Comparison of ENCODE assay signal across 24 cellular contexts in genomic region chr5:15983392-15983791, GRCh38.
DNase-seq lines count a peak whose midpoint lies in the region; ATAC-seq and TF ChIP-seq lines count a peak whose summit lies in the region.
"Had no signal": no experiment of that assay in that cellular context is flagged by ENCODE, and none has a peak within 500 bp of the region (broad histone marks: within the 10 kb centered on the region; RNA-seq: fewer than 3 reads in every experiment).

No MANE protein-coding gene starts in this region.

- no peak overlapping the region for H4K8ac ChIP-seq in mesenchymal stem cell (ENCODE audit: low read length)

- H3K4ac ChIP-seq in mesenchymal stem cell (ENCODE audit: low read depth in 1 of 2, low read length in 2 of 2) = no peak overlapping the region

- H2BK15ac ChIP-seq in mesenchymal stem cell (ENCODE audit: low read depth, poor library complexity, severe bottlenecking) = no peak overlapping the region

- H2AFZ ChIP-seq in mesenchymal stem cell (ENCODE audit: low read depth, low read length) = no peak overlapping the region

- in situ Hi-C loops in SK-MEL-5 (cut with HindIII; ENCODE audit: low pct_unique_long_range_greater_than_20kb, low sequenced_read_pairs) = loop anchor here (25.0 kb wide), 2 partner anchors 146 to 521 kb away; no protein-coding TSS in a partner anchor
- in situ Hi-C loops in brain microvascular endothelial cell (cut with HindIII; ENCODE audit: low pct_ligation_motif_present, low sequenced_read_pairs) = no loop called here

- H3K27me3 ChIP-seq in mesenchymal stem cell (ENCODE audit: control insufficient read depth in 1 of 2, insufficient read depth in 1 of 2, low read length in 2 of 2) (no peaks in the 10 kb centered on the region), brain microvascular endothelial cell (replicated peaks) (no peaks in the 10 kb centered on the region)

- H3K9ac ChIP-seq in mesenchymal stem cell (ENCODE audit: low read length) = peak overlapping the region; percentile 9

- H3K14ac ChIP-seq in mesenchymal stem cell (ENCODE audit: low read length in 2 of 2) = no peak overlapping the region

- H3K4me2 ChIP-seq in mesenchymal stem cell (ENCODE audit: low read length, poor library complexity, severe bottlenecking) = no peak overlapping the region

- no peaks in the 10 kb centered on the region for H3K79me1 ChIP-seq in mesenchymal stem cell (replicated peaks; ENCODE audit: low read length, poor library complexity, severe bottlenecking)

- intact Hi-C loops in Right ventricle myocardium superior (cut with DNase I) (no loop called here), left cardiac atrium (cut with DNase I) (no loop called here)

- H3K9me3 ChIP-seq in mesenchymal stem cell (ENCODE audit: control insufficient read depth, low read length) = no peaks in the 10 kb centered on the region

- H3K18ac ChIP-seq in mesenchymal stem cell (ENCODE audit: low read depth in 1 of 2, low read length in 2 of 2) = no peak overlapping the region

- H2BK120ac ChIP-seq in mesenchymal stem cell (ENCODE audit: low read depth, low read length) = no peak overlapping the region

- H3K4me1 ChIP-seq in mesenchymal stem cell (ENCODE audit: control insufficient read depth, insufficient read depth, low read depth, low read length) = no peaks in the 10 kb centered on the region

- H3K23ac ChIP-seq in mesenchymal stem cell (ENCODE audit: low read length in 2 of 2) = no peak overlapping the region

- no peaks in the 10 kb centered on the region for H3K36me3 ChIP-seq in mesenchymal stem cell (ENCODE audit: control insufficient read depth in 1 of 2, insufficient read depth in 2 of 2, low read depth in 1 of 2, low read length in 2 of 2)
- H3K36me3 ChIP-seq in brain microvascular endothelial cell (replicated peaks) = no peaks in the 10 kb centered on the region

- H3K27ac ChIP-seq in mesenchymal stem cell (ENCODE audit: low read length, poor library complexity, severe bottlenecking) (no peak overlapping the region), brain microvascular endothelial cell (no peak overlapping the region)

- TF ChIP-seq CTCF in brain microvascular endothelial cell (IDR thresholded peaks at IDR 0.05; ENCODE audit: low read depth, low read length, missing control alignments) = no peak

- no peak for DNase-seq in Right ventricle myocardium superior
- no peak for DNase-seq in left cardiac atrium
- peak; percentile 61 for DNase-seq in M059J (ENCODE audit: low read depth)
- DNase-seq in SK-MEL-5 (ENCODE audit: low read depth, low spot score) = peak; percentile 30
- no peak for DNase-seq in mesenchymal stem cell
- DNase-seq in brain microvascular endothelial cell = no peak
- DNase-seq: C1 segment of cervical spinal cord; CD4-positive, alpha-beta memory T cell; COR-L47; H7; Kasumi-1; NCI-H1092; NCI-H1436; NCI-H187; NCI-H2081 treated with DMSO at 0.1 percent for 48 hours; NCI-H2171; NCI-H226; NCI-H510A; NCI-H69; RPMI8226; SHP77 treated with DMSO at 0.1 percent for 48 hours; T-cell had no signal

- peak; percentile 57 for ATAC-seq in Right ventricle myocardium superior (ENCODE audit: poor library complexity)
- ATAC-seq in left cardiac atrium = no peak
- ATAC-seq in HG03025 (IDR thresholded peaks at IDR 0.05; ENCODE audit: low FRiP score, unreplicated experiment) = no peak
- ATAC-seq: K562, T-cell had no signal

- no peak overlapping the region for H2BK5ac ChIP-seq in mesenchymal stem cell (ENCODE audit: low read depth, low read length, poor library complexity, severe bottlenecking)

- no peak overlapping the region for H2AK5ac ChIP-seq in mesenchymal stem cell (ENCODE audit: low read length, severe bottlenecking)

- H2BK12ac ChIP-seq in mesenchymal stem cell (ENCODE audit: low read length in 2 of 2) = no peak overlapping the region

- no peak overlapping the region for H3K4me3 ChIP-seq in mesenchymal stem cell (ENCODE audit: insufficient read depth in 1 of 2, low read depth in 1 of 2, low read length in 2 of 2)
- no peak overlapping the region for H3K4me3 ChIP-seq in brain microvascular endothelial cell (ENCODE audit: low read depth, low read length)
- H3K4me3 ChIP-seq: K562 had no signal

- no peak overlapping the region for H4K91ac ChIP-seq in mesenchymal stem cell (ENCODE audit: low read length)

- WGBS in mesenchymal stem cell = 88% methylated on average over 1 of the region's 1 CpG

Comparison
In these comparisons a context has a peak if more than half of its experiments do, and no peak if none do; other contexts are left out.
1. DNase-seq: peak in M059J (single experiment) and SK-MEL-5 (single experiment); none in Right ventricle myocardium superior (single experiment), left cardiac atrium (single experiment), mesenchymal stem cell (single experiment) and brain microvascular endothelial cell (single experiment).